ENCODE assay signal across 14 cellular contexts in genomic region chr9:137054932-137055384, GRCh38. TPM values are rescaled to one million over a fixed set of nuclear protein-coding genes. Genes with fewer than 3 reads are reported as not detected.
DNase-seq lines count a peak whose midpoint lies in the region; ATAC-seq and TF ChIP-seq lines count a peak whose summit lies in the region.
"Had no signal": no experiment of that assay in that cellular context is flagged by ENCODE, and none has a peak within 500 bp of the region (broad histone marks: within the 10 kb centered on the region; RNA-seq: fewer than 3 reads in every experiment).

No MANE protein-coding gene starts in this region.

- H3K56ac ChIP-seq in H9 (ENCODE audit: insufficient read length, low read depth, low read length), result no peak overlapping the region

- WGBS in H9 (ENCODE audit: extremely low coverage, insufficient read length, low lambda C conversion rate), result no CpG with 5 or more reads among the region's 17 CpGs

- no peak for TF ChIP-seq POLR2A in gastrocnemius medialis (IDR thresholded peaks at IDR 0.05)

- H3K9me3 ChIP-seq in H9 (ENCODE audit: control insufficient read depth, low read depth, low read length), result no peaks in the 10 kb centered on the region
- H3K9me3 ChIP-seq in gastrocnemius medialis, result no peaks in the 10 kb centered on the region
- H3K9me3 ChIP-seq: thoracic aorta had no signal

- H3K4me1 ChIP-seq in H9 (ENCODE audit: insufficient read depth, low read length), result no peaks in the 10 kb centered on the region
- peaks cover 6 to 12% of the 10 kb centered on the region in 2 donors for H3K4me1 ChIP-seq in gastrocnemius medialis

- H2BK12ac ChIP-seq in H9 (ENCODE audit: insufficient read length, low read depth, low read length), result no peak overlapping the region

- no peak overlapping the region for H3K9ac ChIP-seq in H9 (ENCODE audit: extremely low read depth, insufficient read length, low read length)

- H4K8ac ChIP-seq in H9 (replicated peaks; ENCODE audit: insufficient read length, low read depth, low read length), result no peak overlapping the region

- H4K20me1 ChIP-seq in H9 (ENCODE audit: control insufficient read depth, insufficient read depth, insufficient read length), result no peaks in the 10 kb centered on the region

- H4K5ac ChIP-seq in H9 (ENCODE audit: insufficient read length, low read depth, low read length), result no peak overlapping the region

- no peak overlapping the region for H2BK120ac ChIP-seq in H9 (ENCODE audit: low read depth, low read length, poor library complexity, severe bottlenecking)

- H2BK5ac ChIP-seq in H9 (ENCODE audit: insufficient read length, low read length), result no peak overlapping the region

- in situ Hi-C loops in gastrocnemius medialis (cut with MboI; ENCODE audit: low sequenced_read_pairs in 4 of 4), result no loop called here

- no peak overlapping the region for H3K4me3 ChIP-seq in gastrocnemius medialis
- H3K4me3 ChIP-seq: thoracic aorta had no signal

- ATAC-seq in gastrocnemius medialis, result no peak
- no peak for ATAC-seq in GM18519 (IDR thresholded peaks at IDR 0.05; ENCODE audit: low FRiP score, unreplicated experiment)

- no peaks in the 10 kb centered on the region for H3K9me3 Mint-ChIP-seq in H9
- H3K9me3 Mint-ChIP-seq in brain, result no peaks in the 10 kb centered on the region
- no peaks in the 10 kb centered on the region for H3K9me3 Mint-ChIP-seq in activated T-helper 2 cell treated with anti-CD3 and anti-CD28 coated beads, Interferon-gamma antibody, Interleukin-2, Interleukin-4, amounts not matched to agents 10 μg/mL and 5 μg/mL and 100 μg/mL, durations not matched to agents 14 hours and 24 hours and 36 hours
- H3K9me3 Mint-ChIP-seq: neural crest cell had no signal

- no peak overlapping the region for H3K27ac Mint-ChIP-seq in H9
- peak overlapping the region in 4 of 5 experiments; percentile 52 to 91 (median 85) for H3K27ac Mint-ChIP-seq in brain
- no peak overlapping the region for H3K27ac Mint-ChIP-seq in activated T-helper 2 cell treated with anti-CD3 and anti-CD28 coated beads, Interferon-gamma antibody, Interleukin-2, Interleukin-4, amounts not matched to agents 10 μg/mL and 5 μg/mL and 100 μg/mL, durations not matched to agents 14 hours and 24 hours and 36 hours

- H3K14ac ChIP-seq in H9 (ENCODE audit: insufficient read depth, low read length), result no peak overlapping the region

- no peaks in the 10 kb centered on the region for H3K79me2 ChIP-seq in H9 (ENCODE audit: insufficient read depth, low read length)

- H2AK5ac ChIP-seq in H9 (ENCODE audit: insufficient read length, low read length), result no peak overlapping the region

- DNase-seq in H9, result no peak
- DNase-seq in gastrocnemius medialis, result no peak
- no peak for DNase-seq in activated T-helper 2 cell treated with anti-CD3 and anti-CD28 coated beads, Interferon-gamma antibody, Interleukin-2, Interleukin-4, amounts not matched to agents 10 μg/mL and 5 μg/mL and 100 μg/mL, durations not matched to agents 14 hours and 24 hours and 36 hours (ENCODE audit: low spot score)
- DNase-seq in stimulated activated CD4-positive, alpha-beta T cell treated with anti-CD3 and anti-CD28 coated beads, Interleukin-15, amount 100 ng/mL, for 24 hours, result no peak
- no peak for DNase-seq in mucosa of gallbladder (ENCODE audit: low spot score)
- DNase-seq: activated naive CD4-positive, alpha-beta T cell treated with Interleukin-2 at 50 U/mL for 16 hours; NCI-H2107 had no signal

- H3K23ac ChIP-seq in H9 (ENCODE audit: insufficient read length, low read depth, low read length), result no peak overlapping the region

- H3K27me3 Mint-ChIP-seq in H9 (ENCODE audit: low read depth) (peaks cover 64% of the 10 kb centered on the region), brain (peaks cover 35% of the 10 kb centered on the region)
- peaks cover 7% of the 10 kb centered on the region for H3K27me3 Mint-ChIP-seq in activated T-helper 2 cell treated with anti-CD3 and anti-CD28 coated beads, Interferon-gamma antibody, Interleukin-2, Interleukin-4, amounts not matched to agents 10 μg/mL and 5 μg/mL and 100 μg/mL, durations not matched to agents 14 hours and 24 hours and 36 hours (ENCODE audit: low read depth)

- H2BK15ac ChIP-seq in H9 (ENCODE audit: low read depth, low read length), result no peak overlapping the region

- no peak overlapping the region for H4K91ac ChIP-seq in H9 (ENCODE audit: insufficient read length, low read depth, low read length)

- peaks cover 2 to 7% of the 10 kb centered on the region in 2 experiments for H3K4me1 Mint-ChIP-seq in H9
- H3K4me1 Mint-ChIP-seq in brain, result peaks cover 28% of the 10 kb centered on the region
- no peaks in the 10 kb centered on the region for H3K4me1 Mint-ChIP-seq in activated T-helper 2 cell treated with anti-CD3 and anti-CD28 coated beads, Interferon-gamma antibody, Interleukin-2, Interleukin-4, amounts not matched to agents 10 μg/mL and 5 μg/mL and 100 μg/mL, durations not matched to agents 14 hours and 24 hours and 36 hours (ENCODE audit: low read depth)
- H3K4me1 Mint-ChIP-seq: neural crest cell had no signal

- H3K23me2 ChIP-seq in H9 (ENCODE audit: insufficient read length, low read depth, low read length, poor library complexity, severe bottlenecking), result peaks cover 6% of the 10 kb centered on the region

- no peak overlapping the region for H3K27ac ChIP-seq in H9 (ENCODE audit: insufficient read length, low read depth, low read length)
- H3K27ac ChIP-seq in layer of hippocampus (ENCODE audit: low read depth, low read length), result peak overlapping the region; percentile 71
- H3K27ac ChIP-seq in gastrocnemius medialis, result peak overlapping the region in 3 of 4 donors; percentile 49 to 64 (median 63)
- H3K27ac ChIP-seq: thoracic aorta had no signal

- no peaks in the 10 kb centered on the region for H3K79me1 ChIP-seq in H9 (ENCODE audit: insufficient read depth, low read depth, low read length, poor library complexity, severe bottlenecking)

- H2BK20ac ChIP-seq in H9 (ENCODE audit: low read depth, low read length, poor library complexity, severe bottlenecking), result no peak overlapping the region

- no peak overlapping the region for H2AFZ ChIP-seq in H9 (ENCODE audit: low read length)

- H3K36me3 Mint-ChIP-seq in H9 (ENCODE audit: insufficient read depth in 1 of 3, low read depth in 3 of 3) (no peaks in the 10 kb centered on the region), brain (no peaks in the 10 kb centered on the region)
- H3K36me3 Mint-ChIP-seq in activated T-helper 2 cell treated with anti-CD3 and anti-CD28 coated beads, Interferon-gamma antibody, Interleukin-2, Interleukin-4, amounts not matched to agents 10 μg/mL and 5 μg/mL and 100 μg/mL, durations not matched to agents 14 hours and 24 hours and 36 hours (ENCODE audit: low read depth), result no peaks in the 10 kb centered on the region

- H3K4me3 Mint-ChIP-seq in H9 (no peak overlapping the region; a peak in 1 of 5 replicates), brain (no peak overlapping the region)
- H3K4me3 Mint-ChIP-seq in activated T-helper 2 cell treated with anti-CD3 and anti-CD28 coated beads, Interferon-gamma antibody, Interleukin-2, Interleukin-4, amounts not matched to agents 10 μg/mL and 5 μg/mL and 100 μg/mL, durations not matched to agents 14 hours and 24 hours and 36 hours (ENCODE audit: low read depth), result no peak overlapping the region
- H3K4me3 Mint-ChIP-seq: neural crest cell had no signal

- H3T11ph ChIP-seq in H9 (ENCODE audit: low read length), result no peak overlapping the region

- H3K4ac ChIP-seq in H9 (ENCODE audit: low read depth, low read length), result no peak overlapping the region

- H3K36me3 ChIP-seq in gastrocnemius medialis, result no peaks in the 10 kb centered on the region
- H3K36me3 ChIP-seq: thoracic aorta had no signal

- H3K27me3 ChIP-seq in H9 (ENCODE audit: insufficient read depth, low read length) (peaks cover 2% of the 10 kb centered on the region; the same call in 1 of the 2 replicates), layer of hippocampus (ENCODE audit: control insufficient read depth, insufficient read depth, low read length) (peaks cover 18% of the 10 kb centered on the region), gastrocnemius medialis (peaks cover 18 to 52% (median 52%) of the 10 kb centered on the region in 3 donors)

- no peak overlapping the region for H3K18ac ChIP-seq in H9 (ENCODE audit: insufficient read length, low read depth, low read length)

- peak overlapping the region; percentile 49 for H3K4me2 ChIP-seq in H9 (ENCODE audit: insufficient read depth, insufficient read length, low read length)

- TF ChIP-seq CTCF in H9 (conservative IDR thresholded peaks at IDR 0.05), result no peak
- TF ChIP-seq CTCF in brain (conservative IDR thresholded peaks at IDR 0.05), result no peak
- no peak for TF ChIP-seq CTCF in gastrocnemius medialis (IDR thresholded peaks at IDR 0.05 in 4 of 5, conservative IDR thresholded peaks at IDR 0.05 in 1 of 5)

- intact Hi-C loops in gastrocnemius medialis (cut with DNase I; ENCODE audit: low total_unique reads), result no loop called here
- intact Hi-C loops in activated T-helper 2 cell treated with anti-CD3 and anti-CD28 coated beads, Interferon-gamma antibody, Interleukin-2, Interleukin-4, amounts not matched to agents 10 μg/mL and 5 μg/mL and 100 μg/mL, durations not matched to agents 14 hours and 24 hours and 36 hours (cut with micrococcal nuclease), result no loop called here

RNA-seq across cellular contexts. Expression of gene ENTPD2, which starts 1.1 kb away (rescaled TPM):
- 4.0 and 5.1 TPM in 2 replicates for total RNA-seq in H9 (2021)
- polyA plus RNA-seq in brain (ENCODE audit: insufficient read depth, low read depth, low replicate concordance), result 66.8 TPM
- under 1 TPM in 2 of 4 donors, not detected in 2; 0.22 to 0.55 TPM for total RNA-seq in gastrocnemius medialis
- not detected in 2 replicates for total RNA-seq in activated T-helper 2 cell treated with anti-CD3 and anti-CD28 coated beads, Interferon-gamma antibody, Interleukin-2, Interleukin-4, amounts not matched to agents 10 μg/mL and 5 μg/mL and 100 μg/mL, durations not matched to agents 14 hours and 24 hours and 36 hours
- total RNA-seq in mucosa of gallbladder, result 41.1 TPM
- total RNA-seq: neural crest cell had no signal

RNA-seq across cellular contexts. Expression of gene NPDC1, which starts 9.0 kb away (rescaled TPM):
- total RNA-seq in H9 (2021) (51.8 and 57.6 TPM in 2 replicates), gastrocnemius medialis (10 to 100 TPM; 11.3 to 22.3 (median 19.0) TPM), mucosa of gallbladder (376 TPM)
- 210 TPM for polyA plus RNA-seq in brain (ENCODE audit: insufficient read depth, low read depth, low replicate concordance)
- total RNA-seq in activated T-helper 2 cell treated with anti-CD3 and anti-CD28 coated beads, Interferon-gamma antibody, Interleukin-2, Interleukin-4, amounts not matched to agents 10 μg/mL and 5 μg/mL and 100 μg/mL, durations not matched to agents 14 hours and 24 hours and 36 hours, result 32.7 and 36.0 TPM in 2 replicates

RNA-seq across cellular contexts. Expression of gene SAPCD2, which starts 15.4 kb away (rescaled TPM):
- total RNA-seq in H9 (2021) (29.8 and 30.0 TPM in 2 replicates), gastrocnemius medialis (under 1 TPM in 3 of 4 donors, not detected in 1; 0.16 to 0.24 (median 0.17) TPM), mucosa of gallbladder (2.4 TPM)
- polyA plus RNA-seq in brain (ENCODE audit: insufficient read depth, low read depth, low replicate concordance), result 65.8 TPM
- total RNA-seq in activated T-helper 2 cell treated with anti-CD3 and anti-CD28 coated beads, Interferon-gamma antibody, Interleukin-2, Interleukin-4, amounts not matched to agents 10 μg/mL and 5 μg/mL and 100 μg/mL, durations not matched to agents 14 hours and 24 hours and 36 hours, result 26.5 and 27.1 TPM in 2 replicates

RNA-seq across cellular contexts. Expression of gene UAP1L1, which starts 22.4 kb away (rescaled TPM):
- total RNA-seq in H9 (2021), result 5.6 and 6.6 TPM in 2 replicates
- 24.1 TPM for polyA plus RNA-seq in brain (ENCODE audit: insufficient read depth, low read depth, low replicate concordance)
- total RNA-seq in gastrocnemius medialis, result 1 to 10 TPM in 2 of 4 donors, under 1 TPM in 2; 0.49 to 2.5 (median 1.5) TPM
- total RNA-seq in activated T-helper 2 cell treated with anti-CD3 and anti-CD28 coated beads, Interferon-gamma antibody, Interleukin-2, Interleukin-4, amounts not matched to agents 10 μg/mL and 5 μg/mL and 100 μg/mL, durations not matched to agents 14 hours and 24 hours and 36 hours, result 20.0 and 22.3 TPM in 2 replicates
- 10.5 TPM for total RNA-seq in mucosa of gallbladder

RNA-seq across cellular contexts. Expression of gene FUT7, which starts 23.1 kb away (rescaled TPM):
- total RNA-seq in H9 (2021) (not detected in 2 replicates), gastrocnemius medialis (not detected), mucosa of gallbladder (0.26 TPM)
- polyA plus RNA-seq in brain (ENCODE audit: insufficient read depth, low read depth, low replicate concordance), result not detected
- 0.21 TPM in 1 of 2 replicates, not detected in the other for total RNA-seq in activated T-helper 2 cell treated with anti-CD3 and anti-CD28 coated beads, Interferon-gamma antibody, Interleukin-2, Interleukin-4, amounts not matched to agents 10 μg/mL and 5 μg/mL and 100 μg/mL, durations not matched to agents 14 hours and 24 hours and 36 hours
- total RNA-seq: bronchial epithelial cell, kidney epithelial cell, neural crest cell, thoracic aorta had no signal

Comparison
In these comparisons a context has a peak if more than half of its experiments do, and no peak if none do; other contexts are left out.
1. H3K27ac Mint-ChIP-seq: peak in brain (4 of 5); none in H9 (0 of 3) and activated T-helper 2 cell treated with anti-CD3 and anti-CD28 coated beads, Interferon-gamma antibody, Interleukin-2, Interleukin-4, amounts not matched to agents 10 μg/mL and 5 μg/mL and 100 μg/mL, durations not matched to agents 14 hours and 24 hours and 36 hours (single experiment).